ENCODE assay signal across 11 cellular contexts in the genomic region with DNA sequence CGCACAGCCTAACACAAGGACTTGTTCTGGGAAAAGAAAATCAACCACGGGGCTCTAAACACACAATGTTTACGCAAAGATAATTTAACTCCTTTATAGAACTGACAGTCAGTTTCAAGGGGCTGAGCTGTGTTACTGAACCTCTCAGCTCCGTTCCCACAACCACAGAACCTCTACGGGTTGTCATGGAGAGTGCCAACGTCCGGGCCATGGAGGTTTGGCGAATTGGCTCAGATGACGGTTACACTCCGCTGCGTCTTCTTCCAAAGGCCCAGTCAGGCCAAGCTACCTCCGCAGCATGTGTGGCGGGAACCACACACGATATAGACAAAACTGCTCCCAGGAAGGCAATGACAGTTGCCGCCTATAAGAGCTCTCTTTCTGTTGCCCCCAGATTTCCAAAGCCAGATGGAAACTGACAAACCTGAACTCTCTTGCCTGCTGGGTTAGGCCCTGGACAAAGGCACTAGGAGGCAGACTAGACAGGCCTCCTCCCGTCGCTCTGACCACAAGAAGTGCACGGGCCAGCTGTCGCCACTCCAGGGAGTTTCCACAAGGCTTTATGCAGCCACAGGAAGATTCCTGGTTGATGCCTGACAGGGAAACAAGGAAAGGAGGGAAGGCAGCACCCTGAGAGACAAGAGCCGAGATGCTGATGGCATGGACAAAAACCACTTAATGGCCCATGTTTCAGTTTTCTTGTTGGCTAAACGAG. TPM values are rescaled to one million over a fixed set of nuclear protein-coding genes. Genes with fewer than 3 reads are reported as not detected.
DNase-seq lines count a peak whose midpoint lies in the region; ATAC-seq, FAIRE-seq and TF ChIP-seq lines count a peak whose summit lies in the region.
"Had no signal": no experiment of that assay in that cellular context is flagged by ENCODE, and none has a peak within 500 bp of the region (broad histone marks: within the 10 kb centered on the region; RNA-seq: fewer than 3 reads in every experiment).

No MANE protein-coding gene starts in this region.

- no peak overlapping the region for H2BK120ac ChIP-seq in H9 (ENCODE audit: low read depth, low read length, poor library complexity, severe bottlenecking)

- H3K27ac Mint-ChIP-seq in natural killer cell treated with Interleukin-12 subunit alpha and Interleukin-12 subunit beta and Interleukin-15 and Interleukin-18, amount 100 ng/mL, for 72 hours, result peak overlapping the region; percentile 81 to 99
- peak overlapping the region in 1 of 3 experiments; percentile 80; a peak in 3 of 7 replicates for H3K27ac Mint-ChIP-seq in H9

- no peak overlapping the region for H3K27ac ChIP-seq in H9 (ENCODE audit: insufficient read length, low read depth, low read length)
- no peak overlapping the region for H3K27ac ChIP-seq in SK-N-SH (ENCODE audit: low read depth in 2 of 2, low read length in 1 of 2)
- H3K27ac ChIP-seq: adrenal gland, parathyroid adenoma had no signal

- H3K9ac ChIP-seq in H9 (ENCODE audit: extremely low read depth, insufficient read length, low read length) (no peak overlapping the region), SK-N-SH (no peak overlapping the region)
- H3K9ac ChIP-seq: parathyroid adenoma had no signal

- H3K9me2 ChIP-seq in SK-N-SH, result no peaks in the 10 kb centered on the region

- no peak overlapping the region for H3K18ac ChIP-seq in H9 (ENCODE audit: insufficient read length, low read depth, low read length)

- H3K4me3 ChIP-seq in bronchial epithelial cell (ENCODE audit: low read depth, low read length) (no peak overlapping the region), SK-N-SH (ENCODE audit: low read depth in 2 of 2, low read length in 1 of 2) (no peak overlapping the region)
- H3K4me3 ChIP-seq: adrenal gland had no signal

- H3K4ac ChIP-seq in H9 (ENCODE audit: low read depth, low read length), result no peak overlapping the region

- H3K4me3 Mint-ChIP-seq in natural killer cell treated with Interleukin-12 subunit alpha and Interleukin-12 subunit beta and Interleukin-15 and Interleukin-18, amount 100 ng/mL, for 72 hours, result peak overlapping the region; percentile 73
- no peak overlapping the region for H3K4me3 Mint-ChIP-seq in H9

- H3K4me1 ChIP-seq in H9 (ENCODE audit: insufficient read depth, low read length) (peaks cover 17% of the 10 kb centered on the region), SK-N-SH (ENCODE audit: control insufficient read depth in 1 of 2, insufficient read depth in 2 of 2, low read depth in 1 of 2, low read length in 1 of 2) (peaks cover 0 to 10% of the 10 kb centered on the region in 2 experiments; a peak in 1 of 4 replicates)
- H3K4me1 ChIP-seq: adrenal gland had no signal

- no peaks in the 10 kb centered on the region for H3K23me2 ChIP-seq in H9 (ENCODE audit: insufficient read length, low read depth, low read length, poor library complexity, severe bottlenecking)

- H2BK15ac ChIP-seq in H9 (ENCODE audit: low read depth, low read length), result no peak overlapping the region

- WGBS in H9 (ENCODE audit: extremely low coverage, insufficient read length, low lambda C conversion rate), result no CpG with 5 or more reads among the region's 21 CpGs
- 80% methylated on average over 15 of the region's 21 CpGs for WGBS in SK-N-SH (ENCODE audit: low lambda C conversion rate)

- no peak overlapping the region for H4K91ac ChIP-seq in H9 (ENCODE audit: insufficient read length, low read depth, low read length)

- H3K27me3 Mint-ChIP-seq in natural killer cell treated with Interleukin-12 subunit alpha and Interleukin-12 subunit beta and Interleukin-15 and Interleukin-18, amount 100 ng/mL, for 72 hours, result no peaks in the 10 kb centered on the region
- H3K27me3 Mint-ChIP-seq in H9 (ENCODE audit: low read depth), result no peaks in the 10 kb centered on the region

- no peaks in the 10 kb centered on the region for H3K36me3 Mint-ChIP-seq in natural killer cell treated with Interleukin-12 subunit alpha and Interleukin-12 subunit beta and Interleukin-15 and Interleukin-18, amount 100 ng/mL, for 72 hours
- peaks cover 0 to 3% (median 0%) of the 10 kb centered on the region in 3 experiments; a peak in 5 of 7 replicates for H3K36me3 Mint-ChIP-seq in H9 (ENCODE audit: insufficient read depth in 1 of 3, low read depth in 3 of 3)

- H3K14ac ChIP-seq in H9 (ENCODE audit: insufficient read depth, low read length), result no peak overlapping the region

- H3K4me2 ChIP-seq in H9 (ENCODE audit: insufficient read depth, insufficient read length, low read length) (no peak overlapping the region), SK-N-SH (no peak overlapping the region)

- no peak overlapping the region for H3T11ph ChIP-seq in H9 (ENCODE audit: low read length)

- peaks cover 74% of the 10 kb centered on the region in 2 donors for H3K4me1 Mint-ChIP-seq in natural killer cell treated with Interleukin-12 subunit alpha and Interleukin-12 subunit beta and Interleukin-15 and Interleukin-18, amount 100 ng/mL, for 72 hours (ENCODE audit: low read depth in 2 of 2)
- H3K4me1 Mint-ChIP-seq in H9, result peaks cover 56 to 58% of the 10 kb centered on the region in 2 experiments

- H3K79me1 ChIP-seq in H9 (ENCODE audit: insufficient read depth, low read depth, low read length, poor library complexity, severe bottlenecking), result peaks cover 14% of the 10 kb centered on the region

- TF ChIP-seq RAD21 in SK-N-SH (IDR thresholded peaks at IDR 0.05; ENCODE audit: low read length), result no peak

- no peak overlapping the region for H2BK5ac ChIP-seq in H9 (ENCODE audit: insufficient read length, low read length)

- peak; percentile 45 to 57 for ATAC-seq in natural killer cell treated with Interleukin-12 subunit alpha and Interleukin-12 subunit beta and Interleukin-15 and Interleukin-18, amount 100 ng/mL, for 72 hours
- no peak for ATAC-seq in GM19463 (IDR thresholded peaks at IDR 0.05; ENCODE audit: unreplicated experiment)

- no peak overlapping the region for H4K5ac ChIP-seq in H9 (ENCODE audit: insufficient read length, low read depth, low read length)

- H4K20me1 ChIP-seq in H9 (ENCODE audit: control insufficient read depth, insufficient read depth, insufficient read length) (no peaks in the 10 kb centered on the region), SK-N-SH (ENCODE audit: insufficient read depth) (no peaks in the 10 kb centered on the region)

- no peak for TF ChIP-seq EP300 in SK-N-SH (IDR thresholded peaks at IDR 0.05; ENCODE audit: borderline replicate concordance in 1 of 2, low read depth in 1 of 2, low read length in 1 of 2)

- H2AFZ ChIP-seq in H9 (ENCODE audit: low read length), result no peak overlapping the region
- H2AFZ ChIP-seq in SK-N-SH (ENCODE audit: low read depth), result no peak overlapping the region
- H2AFZ ChIP-seq: parathyroid adenoma had no signal

- no peaks in the 10 kb centered on the region for H3K36me3 ChIP-seq in bronchial epithelial cell (ENCODE audit: control insufficient read depth, insufficient read depth, low read length)
- no peaks in the 10 kb centered on the region for H3K36me3 ChIP-seq in SK-N-SH (replicated peaks in 1 of 2; ENCODE audit: control insufficient read depth in 1 of 2, insufficient read depth in 2 of 2, low read length in 1 of 2)
- H3K36me3 ChIP-seq: adrenal gland had no signal

- no peak for TF ChIP-seq CTCF in bronchial epithelial cell (IDR thresholded peaks at IDR 0.05; ENCODE audit: insufficient read depth, low read length, severe bottlenecking)
- no peak for TF ChIP-seq CTCF in H9 (conservative IDR thresholded peaks at IDR 0.05)
- no peak for TF ChIP-seq CTCF in SK-N-SH (IDR thresholded peaks at IDR 0.05)

- peak; percentile 94 for FAIRE-seq in bronchial epithelial cell (lab: Jason Lieb, UNC)

- H3K56ac ChIP-seq in H9 (ENCODE audit: insufficient read length, low read depth, low read length), result no peak overlapping the region

- no peak overlapping the region for H2BK12ac ChIP-seq in H9 (ENCODE audit: insufficient read length, low read depth, low read length)

- DNase-seq in DMS 273 (lab: John Stamatoyannopoulos, UW; ENCODE audit: unreplicated experiment) (peak; percentile 83), NCI-H2029 (lab: John Stamatoyannopoulos, UW) (peak; percentile 45), bronchial epithelial cell (ENCODE audit: low read depth) (peak; percentile 48), H9 (no peak), NCI-H1105 treated with DMSO at 0.1 percent for 48 hours (lab: John Stamatoyannopoulos, UW) (no peak), SK-N-SH (no peak)
- no peak for DNase-seq in natural killer cell treated with Interleukin-12 subunit alpha and Interleukin-12 subunit beta and Interleukin-15 and Interleukin-18, amount 100 ng/mL, for 72 hours (ENCODE audit: low spot score)
- DNase-seq: adrenal gland, GDM1 had no signal

- H3K79me2 ChIP-seq in H9 (ENCODE audit: insufficient read depth, low read length) (peaks cover 28% of the 10 kb centered on the region; the same call in 1 of the 2 replicates), SK-N-SH (ENCODE audit: insufficient read depth) (no peaks in the 10 kb centered on the region)

- CTCF ChIA-PET in SK-N-SH (lab: Yijun Ruan, JAX), result interaction anchor here (1.7 to 2.2 kb wide), 2 partner anchors 32 to 63 kb away, joined by 7 to 8 read pairs; no protein-coding TSS in a partner anchor

- H2AK5ac ChIP-seq in H9 (ENCODE audit: insufficient read length, low read length), result no peak overlapping the region

- H3F3A ChIP-seq in SK-N-SH (replicated peaks; ENCODE audit: insufficient read depth), result no peaks in the 10 kb centered on the region

- no peaks in the 10 kb centered on the region for H3K9me3 ChIP-seq in H9 (ENCODE audit: control insufficient read depth, low read depth, low read length)
- no peaks in the 10 kb centered on the region for H3K9me3 ChIP-seq in SK-N-SH
- H3K9me3 ChIP-seq: adrenal gland had no signal

- no peak overlapping the region for H2BK20ac ChIP-seq in H9 (ENCODE audit: low read depth, low read length, poor library complexity, severe bottlenecking)

- no peaks in the 10 kb centered on the region for H3K9me3 Mint-ChIP-seq in natural killer cell treated with Interleukin-12 subunit alpha and Interleukin-12 subunit beta and Interleukin-15 and Interleukin-18, amount 100 ng/mL, for 72 hours
- no peaks in the 10 kb centered on the region; a peak in 2 of 5 replicates for H3K9me3 Mint-ChIP-seq in H9

- no peak overlapping the region for H4K8ac ChIP-seq in H9 (replicated peaks; ENCODE audit: insufficient read length, low read depth, low read length)

- H3K27me3 ChIP-seq in bronchial epithelial cell (ENCODE audit: control insufficient read depth, insufficient read depth, low read length) (no peaks in the 10 kb centered on the region), H9 (ENCODE audit: insufficient read depth, low read length) (no peaks in the 10 kb centered on the region), SK-N-SH (ENCODE audit: insufficient read depth) (0 out of 2 replicates have a peak, but pooled peaks cover 8% of the 10 kb centered on the region)
- H3K27me3 ChIP-seq: adrenal gland had no signal

- POLR2A ChIA-PET in SK-N-SH (lab: Yijun Ruan, JAX), result no interaction called here

- H3K23ac ChIP-seq in H9 (ENCODE audit: insufficient read length, low read depth, low read length), result no peak overlapping the region

RNA-seq across cellular contexts. Expression of gene CCDC88C, which starts 30.3 kb away (rescaled TPM):
- total RNA-seq in bronchial epithelial cell (20.4 and 21.3 TPM in 2 replicates), H9 (2021) (46.6 and 52.4 TPM in 2 replicates)
- 100 to 1,000 TPM; 103 to 175 TPM for total RNA-seq in natural killer cell treated with Interleukin-12 subunit alpha and Interleukin-12 subunit beta and Interleukin-15 and Interleukin-18, amount 100 ng/mL, for 72 hours
- 0.28 and 0.39 TPM in 2 replicates for polyA plus RNA-seq in SK-N-SH (2012; rRNA removed)
- polyA plus RNA-seq in SK-N-SH (2012; cell fraction: cytosol; rRNA removed), result 0.37 and 0.50 TPM in 2 replicates
- polyA plus RNA-seq in SK-N-SH (2012; cell fraction: nucleus; rRNA removed), result 0.35 and 0.46 TPM in 2 replicates

Comparison
In these comparisons a context has a peak if more than half of its experiments do, and no peak if none do; other contexts are left out.
1. DNase-seq: peak in DMS 273 (single experiment), NCI-H2029 (single experiment) and bronchial epithelial cell (single experiment); none in natural killer cell treated with Interleukin-12 subunit alpha and Interleukin-12 subunit beta and Interleukin-15 and Interleukin-18, amount 100 ng/mL, for 72 hours (single experiment), H9 (single experiment), NCI-H1105 treated with DMSO at 0.1 percent for 48 hours (single experiment) and SK-N-SH (single experiment).